18 cellular contexts compared by ENCODE assay signal in the genomic region with DNA sequence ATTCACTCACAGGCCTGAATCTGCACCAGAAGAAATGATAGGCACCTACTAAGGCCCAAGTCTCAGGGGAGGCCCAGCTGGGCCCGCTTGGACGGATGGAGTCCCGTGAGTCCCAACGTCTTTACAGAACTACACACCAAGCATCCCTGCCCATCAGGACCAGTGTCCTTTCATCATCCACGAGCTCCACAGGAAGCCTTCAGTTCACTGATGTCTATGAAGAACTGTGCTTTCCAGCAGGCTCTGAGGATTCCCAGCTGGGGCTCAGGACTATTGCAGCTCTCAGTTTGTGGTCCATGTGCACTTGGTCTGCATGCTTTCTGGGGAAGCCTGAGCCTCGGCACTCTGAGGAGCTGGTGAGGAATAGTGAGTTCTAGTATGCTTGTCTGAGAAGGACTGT.
"Had no signal": no experiment of that assay in that cellular context is flagged by ENCODE, and none has a peak within 500 bp of the region (broad histone marks: within the 10 kb centered on the region; RNA-seq: fewer than 3 reads in every experiment).

No MANE protein-coding gene starts in this region.

- ATAC-seq: gastrocnemius medialis; heart right ventricle; mucosa of descending colon; natural killer cell treated with Interleukin-12 subunit alpha and Interleukin-12 subunit beta and Interleukin-15 and Interleukin-18, amount 100 ng/mL, for 72 hours; psoas muscle; right lobe of liver; stimulated activated memory B cell treated with anti-CD40 and anti-IgM and Interleukin-4, amounts not matched to agents 10 μg/mL and 1 μg/mL and 100 μg/mL, for 72 hours had no signal

- H3K9me3 ChIP-seq: gastrocnemius medialis, mucosa of descending colon, psoas muscle, right lobe of liver, spleen, thoracic aorta had no signal

- DNase-seq: effector CD4-positive, alpha-beta T cell; gastrocnemius medialis; heart right ventricle; hypothalamus; kidney glomerular epithelial cell; mucosa of descending colon; psoas muscle; retina; right lobe of liver; spleen; stimulated activated CD4-positive, alpha-beta T cell treated with anti-CD3 and anti-CD28 coated beads, Interleukin-15, amount 100 ng/mL, for 24 hours; stimulated activated CD4-positive, alpha-beta T cell treated with anti-CD3 and anti-CD28 coated beads, Interleukin-1b, Interleukin-23, amount 100 ng/mL, for 48 hours; stimulated activated CD4-positive, alpha-beta T cell treated with anti-CD3 and anti-CD28 coated beads, Interleukin-4, amount 100 ng/mL, for 24 hours; substantia nigra; trophoblast cell had no signal

- H3K27me3 ChIP-seq: right lobe of liver had no signal

- H3K27ac ChIP-seq: gastrocnemius medialis, psoas muscle, right lobe of liver had no signal

- H3K4me3 ChIP-seq: gastrocnemius medialis, mucosa of descending colon, psoas muscle, right lobe of liver, spleen had no signal

- H3K4me1 ChIP-seq: psoas muscle, right lobe of liver, spleen had no signal

- H3K36me3 ChIP-seq: gastrocnemius medialis, heart right ventricle, right lobe of liver, spleen, thoracic aorta had no signal
